In the genomic region with DNA sequence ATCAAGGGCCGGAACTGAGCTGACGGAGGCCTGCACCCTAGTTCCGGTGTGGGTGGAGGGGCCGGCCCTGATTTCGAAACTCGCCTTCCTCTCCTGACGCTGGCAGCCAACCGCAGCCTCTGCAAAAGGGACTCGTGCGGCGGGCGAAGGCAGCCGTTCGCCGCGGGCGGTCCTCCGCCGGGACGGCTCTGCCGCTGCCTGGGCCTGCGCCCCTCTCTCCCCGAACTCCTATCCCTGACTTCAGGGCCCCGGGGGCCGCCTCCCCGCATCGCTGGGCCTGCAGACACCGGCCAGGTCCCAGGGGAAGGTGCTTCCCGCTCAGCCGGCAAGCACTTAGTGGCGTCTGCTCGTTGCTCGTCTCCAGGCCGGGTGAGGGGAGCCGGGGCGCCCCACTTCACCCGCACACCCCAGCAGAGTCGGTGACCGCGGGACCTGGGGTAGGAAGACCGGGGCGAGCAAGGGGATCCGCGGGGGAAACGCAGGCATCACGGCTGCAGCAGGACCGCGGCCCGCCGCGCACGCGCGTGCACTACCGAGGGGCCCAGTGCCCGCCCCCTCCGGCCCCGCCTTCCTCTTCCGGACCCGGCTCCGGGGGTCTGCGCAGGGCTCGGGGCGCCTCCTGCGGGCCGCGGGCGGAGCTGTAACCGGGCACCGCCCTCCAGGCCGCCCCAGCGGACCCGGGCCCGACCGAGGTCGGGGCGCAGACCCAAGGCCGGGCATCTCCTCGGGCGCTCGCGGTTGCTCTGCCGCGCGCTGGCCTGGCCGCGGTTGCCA, we compare ENCODE assay signal across 1 cellular context.
TF ChIP-seq lines count a peak whose summit lies in the region.

No MANE protein-coding gene starts in this region.

TF ChIP-seq in HepG2, 621 proteins besides CTCF, POLR2A, EP300 and RAD21 (continued from another document and continues in another):
- TF ChIP-seq, protein P1, sequence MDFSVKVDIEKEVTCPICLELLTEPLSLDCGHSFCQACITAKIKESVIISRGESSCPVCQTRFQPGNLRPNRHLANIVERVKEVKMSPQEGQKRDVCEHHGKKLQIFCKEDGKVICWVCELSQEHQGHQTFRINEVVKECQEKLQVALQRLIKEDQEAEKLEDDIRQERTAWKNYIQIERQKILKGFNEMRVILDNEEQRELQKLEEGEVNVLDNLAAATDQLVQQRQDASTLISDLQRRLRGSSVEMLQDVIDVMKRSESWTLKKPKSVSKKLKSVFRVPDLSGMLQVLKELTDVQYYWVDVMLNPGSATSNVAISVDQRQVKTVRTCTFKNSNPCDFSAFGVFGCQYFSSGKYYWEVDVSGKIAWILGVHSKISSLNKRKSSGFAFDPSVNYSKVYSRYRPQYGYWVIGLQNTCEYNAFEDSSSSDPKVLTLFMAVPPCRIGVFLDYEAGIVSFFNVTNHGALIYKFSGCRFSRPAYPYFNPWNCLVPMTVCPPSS (IDR thresholded peaks at IDR 0.05), result no peak
- TF ChIP-seq CC2D1A (CRISPR knock-in tag; IDR thresholded peaks at IDR 0.05) (peak; percentile 85; the same call in 1 of the 2 replicates), ZNF44 (CRISPR knock-in tag; IDR thresholded peaks at IDR 0.05) (peak; percentile 49; the same call in 1 of the 2 replicates), CEBPB (IDR thresholded peaks at IDR 0.05; ENCODE audit: borderline replicate concordance, low read depth, low read length) (peak; percentile 91), CBX1 (IDR thresholded peaks at IDR 0.05; ENCODE audit: low read depth) (no peak), KAT8 (CRISPR knock-in tag; IDR thresholded peaks at IDR 0.05) (peak; percentile 89), FOXM1 (CRISPR knock-in tag; IDR thresholded peaks at IDR 0.05) (no peak; the same call in 1 of the 2 replicates), LCORL (IDR thresholded peaks at IDR 0.05) (no peak), LCORL (CRISPR knock-in tag; IDR thresholded peaks at IDR 0.05) (peak; percentile 69), MLXIP (CRISPR knock-in tag; IDR thresholded peaks at IDR 0.05; ENCODE audit: borderline replicate concordance) (no peak), U2AF2 (IDR thresholded peaks at IDR 0.05; ENCODE audit: low read depth, low read length) (no peak), ZNF749 (CRISPR knock-in tag; IDR thresholded peaks at IDR 0.05; ENCODE audit: borderline replicate concordance) (peak; percentile 67), ZMAT3 (CRISPR knock-in tag; conservative IDR thresholded peaks at IDR 0.05) (peak; percentile 77; the same call in 1 of the 2 replicates), ZNF276 (CRISPR knock-in tag; IDR thresholded peaks at IDR 0.05; ENCODE audit: low read depth) (0 out of 2 replicates have a peak, but pooled peaks have one; percentile 36), ZNF720 (CRISPR knock-in tag; IDR thresholded peaks at IDR 0.05) (no peak), ZNF737 (CRISPR knock-in tag; IDR thresholded peaks at IDR 0.05; ENCODE audit: borderline replicate concordance) (no peak), ELF3 (CRISPR knock-in tag; IDR thresholded peaks at IDR 0.05) (peak; percentile 78), MAZ (IDR thresholded peaks at IDR 0.05; ENCODE audit: borderline replicate concordance, low read depth, low read length) (peak; percentile 76), MAZ (CRISPR knock-in tag; IDR thresholded peaks at IDR 0.05; ENCODE audit: low read depth) (peak; percentile 86), KDM1A (CRISPR knock-in tag; IDR thresholded peaks at IDR 0.05) (no peak), ZNF331 (CRISPR knock-in tag; IDR thresholded peaks at IDR 0.05) (peak; percentile 16; the same call in 1 of the 2 replicates), U2AF1 (optimal IDR thresholded peaks at IDR 0.05; ENCODE audit: low read depth, low read length) (peak; percentile 49), PCBP2 (optimal IDR thresholded peaks at IDR 0.05; ENCODE audit: low read depth, low read length, poor library complexity, severe bottlenecking) (no peak), HMG20A (CRISPR knock-in tag; IDR thresholded peaks at IDR 0.05; ENCODE audit: borderline replicate concordance) (no peak), BCL6 (CRISPR knock-in tag; IDR thresholded peaks at IDR 0.05) (0 out of 2 replicates have a peak, but pooled peaks have one; percentile 36), ZNF710 (CRISPR knock-in tag; IDR thresholded peaks at IDR 0.05; ENCODE audit: borderline replicate concordance) (peak; percentile 57; the same call in 1 of the 2 replicates), ZNF18 (CRISPR knock-in tag; IDR thresholded peaks at IDR 0.05; ENCODE audit: insufficient replicate concordance) (peak; percentile 45), ZBED4 (CRISPR knock-in tag; IDR thresholded peaks at IDR 0.05; ENCODE audit: borderline replicate concordance) (peak; percentile 63)
- TF ChIP-seq, protein P2, sequence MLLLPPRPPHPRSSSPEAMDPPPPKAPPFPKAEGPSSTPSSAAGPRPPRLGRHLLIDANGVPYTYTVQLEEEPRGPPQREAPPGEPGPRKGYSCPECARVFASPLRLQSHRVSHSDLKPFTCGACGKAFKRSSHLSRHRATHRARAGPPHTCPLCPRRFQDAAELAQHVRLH (CRISPR knock-in tag; IDR thresholded peaks at IDR 0.05; ENCODE audit: borderline replicate concordance, low read depth), result peak; percentile 74; the same call in 1 of the 2 replicates
- TF ChIP-seq, protein P3, sequence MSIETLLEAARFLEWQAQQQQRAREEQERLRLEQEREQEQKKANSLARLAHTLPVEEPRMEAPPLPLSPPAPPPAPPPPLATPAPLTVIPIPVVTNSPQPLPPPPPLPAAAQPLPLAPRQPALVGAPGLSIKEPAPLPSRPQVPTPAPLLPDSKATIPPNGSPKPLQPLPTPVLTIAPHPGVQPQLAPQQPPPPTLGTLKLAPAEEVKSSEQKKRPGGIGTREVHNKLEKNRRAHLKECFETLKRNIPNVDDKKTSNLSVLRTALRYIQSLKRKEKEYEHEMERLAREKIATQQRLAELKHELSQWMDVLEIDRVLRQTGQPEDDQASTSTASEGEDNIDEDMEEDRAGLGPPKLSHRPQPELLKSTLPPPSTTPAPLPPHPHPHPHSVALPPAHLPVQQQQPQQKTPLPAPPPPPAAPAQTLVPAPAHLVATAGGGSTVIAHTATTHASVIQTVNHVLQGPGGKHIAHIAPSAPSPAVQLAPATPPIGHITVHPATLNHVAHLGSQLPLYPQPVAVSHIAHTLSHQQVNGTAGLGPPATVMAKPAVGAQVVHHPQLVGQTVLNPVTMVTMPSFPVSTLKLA (IDR thresholded peaks at IDR 0.05), result no peak
- TF ChIP-seq, protein P4, sequence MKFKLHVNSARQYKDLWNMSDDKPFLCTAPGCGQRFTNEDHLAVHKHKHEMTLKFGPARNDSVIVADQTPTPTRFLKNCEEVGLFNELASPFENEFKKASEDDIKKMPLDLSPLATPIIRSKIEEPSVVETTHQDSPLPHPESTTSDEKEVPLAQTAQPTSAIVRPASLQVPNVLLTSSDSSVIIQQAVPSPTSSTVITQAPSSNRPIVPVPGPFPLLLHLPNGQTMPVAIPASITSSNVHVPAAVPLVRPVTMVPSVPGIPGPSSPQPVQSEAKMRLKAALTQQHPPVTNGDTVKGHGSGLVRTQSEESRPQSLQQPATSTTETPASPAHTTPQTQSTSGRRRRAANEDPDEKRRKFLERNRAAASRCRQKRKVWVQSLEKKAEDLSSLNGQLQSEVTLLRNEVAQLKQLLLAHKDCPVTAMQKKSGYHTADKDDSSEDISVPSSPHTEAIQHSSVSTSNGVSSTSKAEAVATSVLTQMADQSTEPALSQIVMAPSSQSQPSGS (CRISPR knock-in tag; IDR thresholded peaks at IDR 0.05), result no peak; the same call in 1 of the 2 replicates
- TF ChIP-seq, protein P5, sequence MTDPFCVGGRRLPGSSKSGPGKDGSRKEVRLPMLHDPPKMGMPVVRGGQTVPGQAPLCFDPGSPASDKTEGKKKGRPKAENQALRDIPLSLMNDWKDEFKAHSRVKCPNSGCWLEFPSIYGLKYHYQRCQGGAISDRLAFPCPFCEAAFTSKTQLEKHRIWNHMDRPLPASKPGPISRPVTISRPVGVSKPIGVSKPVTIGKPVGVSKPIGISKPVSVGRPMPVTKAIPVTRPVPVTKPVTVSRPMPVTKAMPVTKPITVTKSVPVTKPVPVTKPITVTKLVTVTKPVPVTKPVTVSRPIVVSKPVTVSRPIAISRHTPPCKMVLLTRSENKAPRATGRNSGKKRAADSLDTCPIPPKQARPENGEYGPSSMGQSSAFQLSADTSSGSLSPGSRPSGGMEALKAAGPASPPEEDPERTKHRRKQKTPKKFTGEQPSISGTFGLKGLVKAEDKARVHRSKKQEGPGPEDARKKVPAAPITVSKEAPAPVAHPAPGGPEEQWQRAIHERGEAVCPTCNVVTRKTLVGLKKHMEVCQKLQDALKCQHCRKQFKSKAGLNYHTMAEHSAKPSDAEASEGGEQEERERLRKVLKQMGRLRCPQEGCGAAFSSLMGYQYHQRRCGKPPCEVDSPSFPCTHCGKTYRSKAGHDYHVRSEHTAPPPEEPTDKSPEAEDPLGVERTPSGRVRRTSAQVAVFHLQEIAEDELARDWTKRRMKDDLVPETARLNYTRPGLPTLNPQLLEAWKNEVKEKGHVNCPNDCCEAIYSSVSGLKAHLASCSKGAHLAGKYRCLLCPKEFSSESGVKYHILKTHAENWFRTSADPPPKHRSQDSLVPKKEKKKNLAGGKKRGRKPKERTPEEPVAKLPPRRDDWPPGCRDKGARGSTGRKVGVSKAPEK (CRISPR knock-in tag; IDR thresholded peaks at IDR 0.05; ENCODE audit: borderline replicate concordance), result no peak
